8 cellular contexts compared by ENCODE assay signal in the genomic region with DNA sequence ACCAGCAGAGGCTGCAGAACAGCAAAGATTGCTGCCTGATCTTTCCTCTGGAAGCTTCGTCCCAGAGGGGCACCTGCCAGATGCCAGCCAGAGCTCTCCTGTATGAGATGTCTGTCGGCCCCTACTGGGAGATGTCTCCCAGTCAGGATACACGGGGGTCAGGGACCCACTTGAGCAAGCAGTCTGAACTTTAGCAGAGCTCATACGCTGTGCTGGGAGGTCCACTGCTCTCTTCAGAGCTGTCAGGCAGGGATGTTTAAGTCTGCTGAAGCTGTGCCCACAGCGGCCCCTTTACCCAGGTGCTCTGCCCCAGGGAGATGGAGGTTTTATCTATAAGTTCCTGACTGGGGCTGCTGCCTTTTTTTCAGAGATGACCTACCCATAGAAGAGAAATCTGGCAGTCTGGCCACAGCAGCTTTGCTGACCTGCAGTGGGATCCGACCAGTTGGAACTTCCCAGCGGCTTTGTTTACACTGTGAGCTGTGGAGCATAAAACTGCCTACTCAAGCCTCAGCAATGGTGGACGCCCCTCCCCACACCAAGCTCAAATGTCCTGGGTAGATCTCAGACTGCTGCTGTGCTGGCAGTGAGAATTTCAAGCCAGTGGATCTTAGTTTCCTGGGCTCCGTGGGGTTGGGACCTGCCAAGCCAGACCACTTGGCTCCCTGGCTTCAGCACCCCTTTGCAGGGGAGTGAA.
DNase-seq lines count a peak whose midpoint lies in the region; TF ChIP-seq lines count a peak whose summit lies in the region.
"Not testable (repeated sequence)": the region's sequence is repeated elsewhere in the genome, so short reads cannot be mapped to it uniquely, and the experiment has no call there.

No MANE protein-coding gene starts in this region.

- not testable (repeated sequence) for H3K27me3 ChIP-seq in SJCRH30; kidney epithelial cell (ENCODE audit: control insufficient read depth, insufficient read depth, low read length)

- not testable (repeated sequence) for H3K36me3 ChIP-seq in SJCRH30; kidney epithelial cell (ENCODE audit: control insufficient read depth, insufficient read depth, low read length)

- DNase-seq in DMS53 treated with DMSO at 0.1 percent for 48 hours (lab: John Stamatoyannopoulos, UW; ENCODE audit: unreplicated experiment) (peak; percentile 63), NCI-H146 (lab: John Stamatoyannopoulos, UW) (peak; percentile 68), NCI-H526 treated with DMSO at 0.1 percent for 48 hours (lab: John Stamatoyannopoulos, UW) (peak; percentile 26), SJCRH30 (peak; percentile 17 to 36), dedifferentiated amniotic fluid mesenchymal stem cell (ENCODE audit: extremely low spot score) (peak; percentile 32), kidney epithelial cell (ENCODE audit: low read depth) (peak; percentile 23), mesenteric fat pad (ENCODE audit: low spot score) (peak; percentile 68), retina (peak; percentile 18)

- not testable (repeated sequence) for H3K9me3 ChIP-seq in SJCRH30 (replicated peaks)

- H3K4me3 ChIP-seq in SJCRH30, result peak overlapping the region; percentile 29; the same call in 1 of the 2 replicates
- not testable (repeated sequence) for H3K4me3 ChIP-seq in kidney epithelial cell (ENCODE audit: low read depth, low read length)

- H3K4me1 ChIP-seq in SJCRH30, result not testable (repeated sequence)

- not testable (repeated sequence) for TF ChIP-seq CTCF in kidney epithelial cell (IDR thresholded peaks at IDR 0.05; ENCODE audit: insufficient read depth, low read length, poor library complexity, severe bottlenecking)

- not testable (repeated sequence) for H3K27ac ChIP-seq in SJCRH30

Comparison
In these comparisons a context has a peak if more than half of its experiments do, and no peak if none do; other contexts are left out.
1. DNase-seq: peak in every context shown above with its lines; median percentile 68 in NCI-H146; 68 in mesenteric fat pad; 63 in DMS53 treated with DMSO at 0.1 percent for 48 hours; 32 in dedifferentiated amniotic fluid mesenchymal stem cell; 26 in SJCRH30; 26 in NCI-H526 treated with DMSO at 0.1 percent for 48 hours; 23 in kidney epithelial cell; 18 in retina.